1 cellular context compared by ENCODE assay signal in genomic region chr1:42340898-42341297, GRCh38.
TF ChIP-seq lines count a peak whose summit lies in the region.

No MANE protein-coding gene starts in this region.

TF ChIP-seq in IMR-90, 13 proteins besides CTCF, POLR2A, EP300 and RAD21 (continued from another document):
- no peak for TF ChIP-seq USF2 (IDR thresholded peaks at IDR 0.05; ENCODE audit: low read depth, low read length)
- no peak for TF ChIP-seq RCOR1 (IDR thresholded peaks at IDR 0.05; ENCODE audit: insufficient replicate concordance, low read length)
- no peak for TF ChIP-seq NFE2L2 (IDR thresholded peaks at IDR 0.05; ENCODE audit: low read depth, low read length)
